ENCODE assay signal across 1 cellular context in genomic region chr2:45915523-45915922, GRCh38.
TF ChIP-seq lines count a peak whose summit lies in the region.

No MANE protein-coding gene starts in this region.

TF ChIP-seq in H1, 55 proteins besides CTCF, POLR2A, EP300 and RAD21:
- TF ChIP-seq EGR1 (IDR thresholded peaks at IDR 0.05; ENCODE audit: borderline replicate concordance, low read depth, low read length) (no peak), TAF7 (optimal IDR thresholded peaks at IDR 0.05; ENCODE audit: borderline replicate concordance, low read depth, low read length) (no peak), YY1 (IDR thresholded peaks at IDR 0.05; ENCODE audit: low read depth, low read length) (no peak), USF2 (IDR thresholded peaks at IDR 0.05; ENCODE audit: low read length) (no peak)
